ENCODE assay signal across 36 cellular contexts in the genomic region with DNA sequence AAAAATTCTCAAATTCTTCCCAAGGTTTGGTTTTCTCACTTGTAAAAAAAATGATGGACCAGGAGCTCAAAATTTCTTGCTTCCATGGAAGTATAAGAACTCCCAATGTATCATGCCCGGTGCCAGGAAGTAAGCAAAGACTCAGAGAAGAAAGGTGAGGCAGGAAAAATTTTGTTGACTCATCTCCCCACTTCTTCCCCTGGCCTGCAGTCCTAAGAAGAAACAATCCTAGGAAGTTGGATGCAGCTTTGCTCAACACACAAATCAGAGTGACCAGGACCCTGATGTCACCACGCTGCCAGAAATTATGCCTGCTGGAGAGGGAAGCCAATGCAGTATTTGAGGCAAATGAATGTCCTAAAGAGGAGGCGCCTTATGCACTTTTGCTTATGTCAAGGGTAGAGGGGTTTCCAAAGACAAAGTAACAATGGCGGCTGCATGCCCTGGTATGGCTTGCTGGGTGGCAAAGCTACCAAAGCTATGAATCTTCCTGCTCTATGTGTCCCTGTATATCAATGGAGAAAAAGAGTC.
"Had no signal": no experiment of that assay in that cellular context is flagged by ENCODE, and none has a peak within 500 bp of the region (broad histone marks: within the 10 kb centered on the region; RNA-seq: fewer than 3 reads in every experiment).

No MANE protein-coding gene starts in this region.

- H3K9me3 ChIP-seq: MG63 had no signal

- H3K4me2 ChIP-seq: PC-9 had no signal

- H2AFZ ChIP-seq: PC-9 had no signal

- H3K27ac Mint-ChIP-seq: activated B cell treated with CpG ODN at 0.5 μM for 24 hours; activated CD4-positive, alpha-beta memory T cell treated with anti-CD3 and anti-CD28 coated beads for 36 hours; activated naive CD4-positive, alpha-beta T cell treated with anti-CD3 and anti-CD28 coated beads for 36 hours; activated naive CD8-positive, alpha-beta T cell; activated naive CD8-positive, alpha-beta T cell treated with anti-CD3 and anti-CD28 coated beads, Interleukin-2, amount 50 U/mL, for 24 hours; activated T-helper 1 cell treated with anti-CD3 and anti-CD28 coated beads, Interleukin-12 subunit alpha, Interleukin-12 subunit beta, Interleukin-2, Interleukin-4 antibody, amounts not matched to agents 30 ng/mL and 10 ng/mL and 1 ng/mL, durations not matched to agents 14 hours and 24 hours and 36 hours; T-helper 17 cell had no signal

- H3K27me3 Mint-ChIP-seq: activated B cell treated with CpG ODN at 0.5 μM for 24 hours; activated CD4-positive, alpha-beta memory T cell treated with anti-CD3 and anti-CD28 coated beads for 36 hours; activated naive CD8-positive, alpha-beta T cell; activated naive CD8-positive, alpha-beta T cell treated with anti-CD3 and anti-CD28 coated beads, Interleukin-2, amount 50 U/mL, for 24 hours; T-cell; T-helper 17 cell had no signal

- H3K27ac ChIP-seq: PC-9, VCaP had no signal

- ATAC-seq: activated naive CD8-positive, alpha-beta T cell treated with anti-CD3 and anti-CD28 coated beads, Interleukin-2, amount 50 U/mL, for 24 hours; activated T-cell treated with anti-CD3 and anti-CD28 coated beads, Interleukin-2, amount 50 U/mL, for 4 hours; Right ventricle myocardium inferior; SK-N-SH treated with all-trans-retinoic acid at 6 μM for 48 hours; T-cell; T-helper 17 cell had no signal

- H3K9me3 Mint-ChIP-seq: activated B cell treated with CpG ODN at 0.5 μM for 24 hours had no signal

- H3K4me3 ChIP-seq: MG63, PC-9 had no signal

- H3K27me3 ChIP-seq: MG63 had no signal

- H3K4me3 Mint-ChIP-seq: activated B cell treated with CpG ODN at 0.5 μM for 24 hours; activated CD4-positive, alpha-beta memory T cell treated with anti-CD3 and anti-CD28 coated beads for 36 hours; activated naive CD4-positive, alpha-beta T cell treated with anti-CD3 and anti-CD28 coated beads for 36 hours; activated naive CD8-positive, alpha-beta T cell; activated naive CD8-positive, alpha-beta T cell treated with anti-CD3 and anti-CD28 coated beads, Interleukin-2, amount 50 U/mL, for 24 hours; activated T-cell treated with anti-CD3 and anti-CD28 coated beads, Interleukin-2, amount 50 U/mL, for 4 hours; activated T-helper 1 cell treated with anti-CD3 and anti-CD28 coated beads, Interleukin-12 subunit alpha, Interleukin-12 subunit beta, Interleukin-2, Interleukin-4 antibody, amounts not matched to agents 30 ng/mL and 10 ng/mL and 1 ng/mL, durations not matched to agents 14 hours and 24 hours and 36 hours; brain; T-helper 17 cell had no signal

- DNase-seq: activated B cell treated with CpG ODN at 0.5 μM for 24 hours; activated CD4-positive, alpha-beta memory T cell treated with anti-CD3 and anti-CD28 coated beads for 36 hours; activated CD4-positive, alpha-beta T cell treated with anti-CD3 and anti-CD28 coated beads for 4 hours; activated CD4-positive, alpha-beta T cell treated with anti-CD3 and anti-CD28 coated beads, Interleukin-2, amount 50 U/mL, for 1 hour; activated CD4-positive, CD25-positive, alpha-beta regulatory T cell treated with anti-CD3 and anti-CD28 coated beads, Interleukin-2, amount 50 U/mL, for 72 hours; activated CD8-positive, alpha-beta memory T cell treated with anti-CD3 and anti-CD28 coated beads, Interleukin-2, amount 50 U/mL, for 4 hours; activated gamma-delta T cell treated with Interleukin-2 at 50 U/mL for 16 hours; activated naive CD4-positive, alpha-beta T cell treated with anti-CD3 and anti-CD28 coated beads for 36 hours; activated naive CD8-positive, alpha-beta T cell treated with anti-CD3 and anti-CD28 coated beads, Interleukin-2, amount 50 U/mL, for 24 hours; activated T-cell treated with anti-CD3 and anti-CD28 coated beads for 4 hours; activated T-cell treated with anti-CD3 and anti-CD28 coated beads, Interleukin-2, amount 50 U/mL, for 4 hours; anterior cingulate cortex; Karpas-422; KBM-7; MG63; NCI-H1048; NCI-H1105 treated with DMSO at 0.1 percent for 48 hours; NCI-H1436 treated with DMSO at 0.1 percent for 48 hours; NCI-H2029 treated with DMSO at 0.1 percent for 48 hours; NCI-H2107; NCI-H2171; NCI-H510A; NCI-H526; NCI-H748 treated with DMSO at 0.1 percent for 48 hours; NK-92 treated with Interleukin-12 subunit alpha and Interleukin-12 subunit beta, amount 100 ng/mL, for 24 hours; PC-9; SIG-M5; T-cell; T-helper 17 cell; T-helper 9 cell had no signal
